ENCODE assay signal across 1 cellular context in the genomic region with DNA sequence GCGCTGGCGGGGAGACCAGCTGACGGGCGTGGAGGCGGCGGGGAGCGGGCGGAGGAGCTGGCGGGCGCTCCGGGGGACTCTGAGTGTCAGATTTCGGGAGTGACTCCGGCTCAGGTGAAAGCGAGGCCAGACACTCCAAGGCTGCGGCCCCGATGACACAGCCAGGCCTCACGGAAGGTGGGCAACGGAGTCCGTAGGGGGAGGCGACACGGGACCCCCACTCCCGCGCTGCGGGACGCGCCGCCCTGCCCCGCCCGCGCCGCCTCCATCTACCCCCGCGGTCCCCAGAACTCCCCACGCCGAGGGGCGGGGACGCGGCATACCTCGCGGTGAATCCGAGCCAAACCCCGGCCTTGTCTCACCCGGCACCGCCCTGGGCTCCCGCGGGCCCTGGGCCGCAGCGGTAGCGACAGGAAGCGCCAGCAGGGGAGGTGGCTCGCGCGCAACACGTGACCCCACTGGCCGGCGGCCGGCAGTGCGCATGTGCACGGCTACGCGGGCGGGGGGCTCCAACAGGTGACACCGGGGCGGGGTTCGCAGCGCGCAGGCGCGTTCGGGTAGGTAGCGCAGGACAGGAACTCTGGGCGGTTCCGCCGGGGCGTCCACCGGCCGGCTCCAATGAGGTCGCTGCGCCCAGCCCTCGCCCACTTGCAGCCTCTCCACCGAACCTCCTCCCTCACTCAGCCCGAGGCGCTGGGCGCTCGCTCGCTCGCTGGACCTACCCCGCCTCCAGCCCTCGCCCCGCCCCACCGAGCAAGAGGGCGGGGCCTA.
TF ChIP-seq lines count a peak whose summit lies in the region.

A gene with protein sequence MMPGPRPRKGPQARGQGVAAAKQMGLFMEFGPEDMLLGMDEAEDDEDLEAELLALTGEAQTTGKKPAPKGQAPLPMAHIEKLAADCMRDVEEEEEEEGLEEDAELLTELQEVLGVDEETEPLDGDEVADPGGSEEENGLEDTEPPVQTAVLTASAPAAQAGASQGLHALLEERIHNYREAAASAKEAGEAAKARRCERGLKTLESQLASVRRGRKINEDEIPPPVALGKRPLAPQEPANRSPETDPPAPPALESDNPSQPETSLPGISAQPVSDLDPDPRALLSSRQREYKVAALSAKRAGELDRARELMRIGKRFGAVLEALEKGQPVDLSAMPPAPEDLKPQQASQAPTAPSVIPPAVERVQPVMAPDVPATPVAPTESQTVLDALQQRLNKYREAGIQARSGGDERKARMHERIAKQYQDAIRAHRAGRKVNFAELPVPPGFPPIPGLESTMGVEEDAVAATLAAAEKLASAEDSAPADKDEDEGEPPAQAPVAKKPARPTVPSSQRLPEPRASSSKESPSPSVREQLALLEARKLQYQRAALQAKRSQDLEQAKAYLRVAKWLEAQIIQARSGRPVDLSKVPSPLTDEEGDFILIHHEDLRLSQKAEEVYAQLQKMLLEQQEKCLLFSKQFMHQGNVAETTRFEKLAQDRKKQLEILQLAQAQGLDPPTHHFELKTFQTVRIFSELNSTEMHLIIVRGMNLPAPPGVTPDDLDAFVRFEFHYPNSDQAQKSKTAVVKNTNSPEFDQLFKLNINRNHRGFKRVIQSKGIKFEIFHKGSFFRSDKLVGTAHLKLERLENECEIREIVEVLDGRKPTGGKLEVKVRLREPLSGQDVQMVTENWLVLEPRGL (minus strand): TSS at position 460 of the 771 bp plus-strand sequence. CDS start 1,585 bp downstream, outside the sequence.

TF ChIP-seq in K562, 482 proteins besides CTCF, POLR2A, EP300 and RAD21 (continued from another document and continues in another):
- TF ChIP-seq, protein P1, sequence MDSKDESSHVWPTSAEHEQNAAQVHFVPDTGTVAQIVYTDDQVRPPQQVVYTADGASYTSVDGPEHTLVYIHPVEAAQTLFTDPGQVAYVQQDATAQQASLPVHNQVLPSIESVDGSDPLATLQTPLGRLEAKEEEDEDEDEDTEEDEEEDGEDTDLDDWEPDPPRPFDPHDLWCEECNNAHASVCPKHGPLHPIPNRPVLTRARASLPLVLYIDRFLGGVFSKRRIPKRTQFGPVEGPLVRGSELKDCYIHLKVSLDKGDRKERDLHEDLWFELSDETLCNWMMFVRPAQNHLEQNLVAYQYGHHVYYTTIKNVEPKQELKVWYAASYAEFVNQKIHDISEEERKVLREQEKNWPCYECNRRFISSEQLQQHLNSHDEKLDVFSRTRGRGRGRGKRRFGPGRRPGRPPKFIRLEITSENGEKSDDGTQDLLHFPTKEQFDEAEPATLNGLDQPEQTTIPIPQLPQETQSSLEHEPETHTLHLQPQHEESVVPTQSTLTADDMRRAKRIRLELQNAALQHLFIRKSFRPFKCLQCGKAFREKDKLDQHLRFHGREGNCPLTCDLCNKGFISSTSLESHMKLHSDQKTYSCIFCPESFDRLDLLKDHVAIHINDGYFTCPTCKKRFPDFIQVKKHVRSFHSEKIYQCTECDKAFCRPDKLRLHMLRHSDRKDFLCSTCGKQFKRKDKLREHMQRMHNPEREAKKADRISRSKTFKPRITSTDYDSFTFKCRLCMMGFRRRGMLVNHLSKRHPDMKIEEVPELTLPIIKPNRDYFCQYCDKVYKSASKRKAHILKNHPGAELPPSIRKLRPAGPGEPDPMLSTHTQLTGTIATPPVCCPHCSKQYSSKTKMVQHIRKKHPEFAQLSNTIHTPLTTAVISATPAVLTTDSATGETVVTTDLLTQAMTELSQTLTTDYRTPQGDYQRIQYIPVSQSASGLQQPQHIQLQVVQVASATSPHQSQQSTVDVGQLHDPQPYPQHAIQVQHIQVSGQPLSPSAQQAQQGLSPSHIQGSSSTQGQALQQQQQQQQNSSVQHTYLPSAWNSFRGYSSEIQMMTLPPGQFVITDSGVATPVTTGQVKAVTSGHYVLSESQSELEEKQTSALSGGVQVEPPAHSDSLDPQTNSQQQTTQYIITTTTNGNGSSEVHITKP (IDR thresholded peaks at IDR 0.05; ENCODE audit: partially characterized antibody): peak; percentile 43
- no peak for TF ChIP-seq MCM5 (IDR thresholded peaks at IDR 0.05; ENCODE audit: low read depth)
- TF ChIP-seq, protein P2, sequence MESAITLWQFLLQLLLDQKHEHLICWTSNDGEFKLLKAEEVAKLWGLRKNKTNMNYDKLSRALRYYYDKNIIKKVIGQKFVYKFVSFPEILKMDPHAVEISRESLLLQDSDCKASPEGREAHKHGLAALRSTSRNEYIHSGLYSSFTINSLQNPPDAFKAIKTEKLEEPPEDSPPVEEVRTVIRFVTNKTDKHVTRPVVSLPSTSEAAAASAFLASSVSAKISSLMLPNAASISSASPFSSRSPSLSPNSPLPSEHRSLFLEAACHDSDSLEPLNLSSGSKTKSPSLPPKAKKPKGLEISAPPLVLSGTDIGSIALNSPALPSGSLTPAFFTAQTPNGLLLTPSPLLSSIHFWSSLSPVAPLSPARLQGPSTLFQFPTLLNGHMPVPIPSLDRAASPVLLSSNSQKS (CRISPR knock-in tag; IDR thresholded peaks at IDR 0.05): no peak
- peak; percentile 87 for TF ChIP-seq MYC (IDR thresholded peaks at IDR 0.05; ENCODE audit: low read depth, low read length)
- peak; percentile 10; the same call in 1 of the 2 replicates for TF ChIP-seq MYC (CRISPR knock-in tag; IDR thresholded peaks at IDR 0.05; ENCODE audit: borderline replicate concordance, low read depth)
- peak; percentile 90 for TF ChIP-seq SUPT5H (IDR thresholded peaks at IDR 0.05)
- no peak for TF ChIP-seq OTX1 (CRISPR knock-in tag; IDR thresholded peaks at IDR 0.05)
- no peak for TF ChIP-seq ZZZ3 (IDR thresholded peaks at IDR 0.05)
- TF ChIP-seq U2AF2 (optimal IDR thresholded peaks at IDR 0.05; ENCODE audit: low read depth, low read length): no peak
- peak; percentile 95 for TF ChIP-seq MEIS2 (IDR thresholded peaks at IDR 0.05; ENCODE audit: partially characterized antibody)
- TF ChIP-seq POLR3G (IDR thresholded peaks at IDR 0.05; ENCODE audit: extremely low read depth, insufficient read length, insufficient replicate concordance): no peak
- TF ChIP-seq, protein P3, sequence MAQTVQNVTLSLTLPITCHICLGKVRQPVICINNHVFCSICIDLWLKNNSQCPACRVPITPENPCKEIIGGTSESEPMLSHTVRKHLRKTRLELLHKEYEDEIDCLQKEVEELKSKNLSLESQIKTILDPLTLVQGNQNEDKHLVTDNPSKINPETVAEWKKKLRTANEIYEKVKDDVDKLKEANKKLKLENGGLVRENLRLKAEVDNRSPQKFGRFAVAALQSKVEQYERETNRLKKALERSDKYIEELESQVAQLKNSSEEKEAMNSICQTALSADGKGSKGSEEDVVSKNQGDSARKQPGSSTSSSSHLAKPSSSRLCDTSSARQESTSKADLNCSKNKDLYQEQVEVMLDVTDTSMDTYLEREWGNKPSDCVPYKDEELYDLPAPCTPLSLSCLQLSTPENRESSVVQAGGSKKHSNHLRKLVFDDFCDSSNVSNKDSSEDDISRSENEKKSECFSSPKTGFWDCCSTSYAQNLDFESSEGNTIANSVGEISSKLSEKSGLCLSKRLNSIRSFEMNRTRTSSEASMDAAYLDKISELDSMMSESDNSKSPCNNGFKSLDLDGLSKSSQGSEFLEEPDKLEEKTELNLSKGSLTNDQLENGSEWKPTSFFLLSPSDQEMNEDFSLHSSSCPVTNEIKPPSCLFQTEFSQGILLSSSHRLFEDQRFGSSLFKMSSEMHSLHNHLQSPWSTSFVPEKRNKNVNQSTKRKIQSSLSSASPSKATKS (CRISPR knock-in tag; IDR thresholded peaks at IDR 0.05): no peak
- TF ChIP-seq, protein P4, sequence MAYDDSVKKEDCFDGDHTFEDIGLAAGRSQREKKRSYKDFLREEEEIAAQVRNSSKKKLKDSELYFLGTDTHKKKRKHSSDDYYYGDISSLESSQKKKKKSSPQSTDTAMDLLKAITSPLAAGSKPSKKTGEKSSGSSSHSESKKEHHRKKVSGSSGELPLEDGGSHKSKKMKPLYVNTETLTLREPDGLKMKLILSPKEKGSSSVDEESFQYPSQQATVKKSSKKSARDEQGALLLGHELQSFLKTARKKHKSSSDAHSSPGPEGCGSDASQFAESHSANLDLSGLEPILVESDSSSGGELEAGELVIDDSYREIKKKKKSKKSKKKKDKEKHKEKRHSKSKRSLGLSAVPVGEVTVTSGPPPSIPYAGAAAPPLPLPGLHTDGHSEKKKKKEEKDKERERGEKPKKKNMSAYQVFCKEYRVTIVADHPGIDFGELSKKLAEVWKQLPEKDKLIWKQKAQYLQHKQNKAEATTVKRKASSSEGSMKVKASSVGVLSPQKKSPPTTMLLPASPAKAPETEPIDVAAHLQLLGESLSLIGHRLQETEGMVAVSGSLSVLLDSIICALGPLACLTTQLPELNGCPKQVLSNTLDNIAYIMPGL (CRISPR knock-in tag; IDR thresholded peaks at IDR 0.05): no peak
- TF ChIP-seq, protein P5, sequence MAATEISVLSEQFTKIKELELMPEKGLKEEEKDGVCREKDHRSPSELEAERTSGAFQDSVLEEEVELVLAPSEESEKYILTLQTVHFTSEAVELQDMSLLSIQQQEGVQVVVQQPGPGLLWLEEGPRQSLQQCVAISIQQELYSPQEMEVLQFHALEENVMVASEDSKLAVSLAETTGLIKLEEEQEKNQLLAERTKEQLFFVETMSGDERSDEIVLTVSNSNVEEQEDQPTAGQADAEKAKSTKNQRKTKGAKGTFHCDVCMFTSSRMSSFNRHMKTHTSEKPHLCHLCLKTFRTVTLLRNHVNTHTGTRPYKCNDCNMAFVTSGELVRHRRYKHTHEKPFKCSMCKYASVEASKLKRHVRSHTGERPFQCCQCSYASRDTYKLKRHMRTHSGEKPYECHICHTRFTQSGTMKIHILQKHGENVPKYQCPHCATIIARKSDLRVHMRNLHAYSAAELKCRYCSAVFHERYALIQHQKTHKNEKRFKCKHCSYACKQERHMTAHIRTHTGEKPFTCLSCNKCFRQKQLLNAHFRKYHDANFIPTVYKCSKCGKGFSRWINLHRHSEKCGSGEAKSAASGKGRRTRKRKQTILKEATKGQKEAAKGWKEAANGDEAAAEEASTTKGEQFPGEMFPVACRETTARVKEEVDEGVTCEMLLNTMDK (IDR thresholded peaks at IDR 0.05; ENCODE audit: borderline replicate concordance, insufficient read depth, low read depth, low read length, poor library complexity, severe bottlenecking): no peak
- TF ChIP-seq HDAC2 (IDR thresholded peaks at IDR 0.05): no peak
- TF ChIP-seq NCOR1 (IDR thresholded peaks at IDR 0.05): no peak
- TF ChIP-seq, protein P6, sequence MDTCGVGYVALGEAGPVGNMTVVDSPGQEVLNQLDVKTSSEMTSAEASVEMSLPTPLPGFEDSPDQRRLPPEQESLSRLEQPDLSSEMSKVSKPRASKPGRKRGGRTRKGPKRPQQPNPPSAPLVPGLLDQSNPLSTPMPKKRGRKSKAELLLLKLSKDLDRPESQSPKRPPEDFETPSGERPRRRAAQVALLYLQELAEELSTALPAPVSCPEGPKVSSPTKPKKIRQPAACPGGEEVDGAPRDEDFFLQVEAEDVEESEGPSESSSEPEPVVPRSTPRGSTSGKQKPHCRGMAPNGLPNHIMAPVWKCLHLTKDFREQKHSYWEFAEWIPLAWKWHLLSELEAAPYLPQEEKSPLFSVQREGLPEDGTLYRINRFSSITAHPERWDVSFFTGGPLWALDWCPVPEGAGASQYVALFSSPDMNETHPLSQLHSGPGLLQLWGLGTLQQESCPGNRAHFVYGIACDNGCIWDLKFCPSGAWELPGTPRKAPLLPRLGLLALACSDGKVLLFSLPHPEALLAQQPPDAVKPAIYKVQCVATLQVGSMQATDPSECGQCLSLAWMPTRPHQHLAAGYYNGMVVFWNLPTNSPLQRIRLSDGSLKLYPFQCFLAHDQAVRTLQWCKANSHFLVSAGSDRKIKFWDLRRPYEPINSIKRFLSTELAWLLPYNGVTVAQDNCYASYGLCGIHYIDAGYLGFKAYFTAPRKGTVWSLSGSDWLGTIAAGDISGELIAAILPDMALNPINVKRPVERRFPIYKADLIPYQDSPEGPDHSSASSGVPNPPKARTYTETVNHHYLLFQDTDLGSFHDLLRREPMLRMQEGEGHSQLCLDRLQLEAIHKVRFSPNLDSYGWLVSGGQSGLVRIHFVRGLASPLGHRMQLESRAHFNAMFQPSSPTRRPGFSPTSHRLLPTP (IDR thresholded peaks at IDR 0.05; ENCODE audit: borderline replicate concordance, extremely low read depth, insufficient read length): no peak
- TF ChIP-seq ZNF175 (CRISPR knock-in tag; IDR thresholded peaks at IDR 0.05; ENCODE audit: low read depth): no peak
- TF ChIP-seq RFX1 (IDR thresholded peaks at IDR 0.05): no peak
- TF ChIP-seq RBFOX2 (IDR thresholded peaks at IDR 0.05; ENCODE audit: low read depth, low read length): peak; percentile 96
- TF ChIP-seq CREB1 (IDR thresholded peaks at IDR 0.05): peak; percentile 58
- peak; percentile 81 for TF ChIP-seq CREB1 (CRISPR knock-in tag; IDR thresholded peaks at IDR 0.05)
- TF ChIP-seq KDM4B (IDR thresholded peaks at IDR 0.05; ENCODE audit: borderline replicate concordance in 2 of 2, low read depth in 1 of 2): peak in 1 of 2 experiments; percentile 91; a peak in 1 of 4 replicates
- TF ChIP-seq TAF9B (IDR thresholded peaks at IDR 0.05; ENCODE audit: partially characterized antibody): no peak
- TF ChIP-seq, protein P7, sequence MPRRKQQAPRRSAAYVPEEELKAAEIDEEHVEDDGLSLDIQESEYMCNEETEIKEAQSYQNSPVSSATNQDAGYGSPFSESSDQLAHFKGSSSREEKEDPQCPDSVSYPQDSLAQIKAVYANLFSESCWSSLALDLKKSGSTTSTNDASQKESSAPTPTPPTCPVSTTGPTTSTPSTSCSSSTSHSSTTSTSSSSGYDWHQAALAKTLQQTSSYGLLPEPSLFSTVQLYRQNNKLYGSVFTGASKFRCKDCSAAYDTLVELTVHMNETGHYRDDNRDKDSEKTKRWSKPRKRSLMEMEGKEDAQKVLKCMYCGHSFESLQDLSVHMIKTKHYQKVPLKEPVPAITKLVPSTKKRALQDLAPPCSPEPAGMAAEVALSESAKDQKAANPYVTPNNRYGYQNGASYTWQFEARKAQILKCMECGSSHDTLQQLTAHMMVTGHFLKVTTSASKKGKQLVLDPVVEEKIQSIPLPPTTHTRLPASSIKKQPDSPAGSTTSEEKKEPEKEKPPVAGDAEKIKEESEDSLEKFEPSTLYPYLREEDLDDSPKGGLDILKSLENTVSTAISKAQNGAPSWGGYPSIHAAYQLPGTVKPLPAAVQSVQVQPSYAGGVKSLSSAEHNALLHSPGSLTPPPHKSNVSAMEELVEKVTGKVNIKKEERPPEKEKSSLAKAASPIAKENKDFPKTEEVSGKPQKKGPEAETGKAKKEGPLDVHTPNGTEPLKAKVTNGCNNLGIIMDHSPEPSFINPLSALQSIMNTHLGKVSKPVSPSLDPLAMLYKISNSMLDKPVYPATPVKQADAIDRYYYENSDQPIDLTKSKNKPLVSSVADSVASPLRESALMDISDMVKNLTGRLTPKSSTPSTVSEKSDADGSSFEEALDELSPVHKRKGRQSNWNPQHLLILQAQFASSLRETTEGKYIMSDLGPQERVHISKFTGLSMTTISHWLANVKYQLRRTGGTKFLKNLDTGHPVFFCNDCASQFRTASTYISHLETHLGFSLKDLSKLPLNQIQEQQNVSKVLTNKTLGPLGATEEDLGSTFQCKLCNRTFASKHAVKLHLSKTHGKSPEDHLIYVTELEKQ (CRISPR knock-in tag; IDR thresholded peaks at IDR 0.05): no peak
